ENCODE assay signal across 1 cellular context in genomic region chr17:8392674-8393469, GRCh38.
TF ChIP-seq lines count a peak whose summit lies in the region.

No MANE protein-coding gene starts in this region.

TF ChIP-seq in H1, 55 proteins besides CTCF, POLR2A, EP300 and RAD21:
- no peak for TF ChIP-seq SP4 (IDR thresholded peaks at IDR 0.05; ENCODE audit: low read length)
- no peak for TF ChIP-seq CREB1 (IDR thresholded peaks at IDR 0.05)
- TF ChIP-seq CTBP2 (IDR thresholded peaks at IDR 0.05; ENCODE audit: borderline replicate concordance, insufficient read depth, insufficient read length, low read length), result no peak
- TF ChIP-seq RNF2 (IDR thresholded peaks at IDR 0.05; ENCODE audit: borderline replicate concordance, low read depth, low read length, missing control alignments, poor library complexity, severe bottlenecking), result no peak
- TF ChIP-seq TBP (IDR thresholded peaks at IDR 0.05; ENCODE audit: low read depth, low read length), result no peak
- no peak for TF ChIP-seq FOSL1 (IDR thresholded peaks at IDR 0.05; ENCODE audit: insufficient read depth, low read depth, low read length)
- no peak for TF ChIP-seq CBX8 (IDR thresholded peaks at IDR 0.05; ENCODE audit: borderline replicate concordance, low read depth, low read length)
TF ChIP-seq in H1: peak in this region for 0.
